ENCODE assay signal across 36 cellular contexts in genomic region chr12:7448099-7448498, GRCh38. TPM values are rescaled to one million over a fixed set of nuclear protein-coding genes. Genes with fewer than 3 reads are reported as not detected.
"Had no signal": no experiment of that assay in that cellular context is flagged by ENCODE, and none has a peak within 500 bp of the region (broad histone marks: within the 10 kb centered on the region; RNA-seq: fewer than 3 reads in every experiment).

No MANE protein-coding gene starts in this region.

- H3K4me3 ChIP-seq: adrenal gland, body of pancreas, breast epithelium had no signal

- DNase-seq: activated B cell treated with CpG ODN at 0.5 μM for 24 hours; activated CD4-positive, alpha-beta memory T cell treated with anti-CD3 and anti-CD28 coated beads for 36 hours; activated CD4-positive, alpha-beta T cell treated with anti-CD3 and anti-CD28 coated beads for 4 hours; activated CD4-positive, alpha-beta T cell treated with anti-CD3 and anti-CD28 coated beads, Interleukin-2, amount 10 ng/mL, durations not matched to agents 24 days and 14 days; activated CD4-positive, alpha-beta T cell treated with anti-CD3 and anti-CD28 coated beads, Interleukin-2, amount 50 U/mL, for 1 hour; activated CD4-positive, alpha-beta T cell treated with anti-CD3 and anti-CD28 coated beads, Interleukin-2, amount 50 U/mL, for 4 hours; activated CD4-positive, CD25-positive, alpha-beta regulatory T cell treated with anti-CD3 and anti-CD28 coated beads, Interleukin-2, amount 50 U/mL, for 72 hours; activated CD8-positive, alpha-beta memory T cell treated with anti-CD3 and anti-CD28 coated beads, Interleukin-2, amount 50 U/mL, for 4 hours; activated CD8-positive, alpha-beta T cell treated with anti-CD3 and anti-CD28 coated beads for 36 hours; activated effector memory CD4-positive, alpha-beta T cell treated with anti-CD3 and anti-CD28 coated beads, Interleukin-2, amount 50 U/mL, for 16 hours; activated gamma-delta T cell treated with Interleukin-2 at 50 U/mL for 16 hours; activated naive CD4-positive, alpha-beta T cell; activated naive CD4-positive, alpha-beta T cell treated with anti-CD3 and anti-CD28 coated beads for 36 hours; activated naive CD4-positive, alpha-beta T cell treated with anti-CD3 and anti-CD28 coated beads, Interleukin-2, amount 50 U/mL, for 16 hours; activated naive CD8-positive, alpha-beta T cell treated with anti-CD3 and anti-CD28 coated beads for 36 hours; activated T-cell treated with anti-CD3 and anti-CD28 coated beads for 4 hours; activated T-cell treated with anti-CD3 and anti-CD28 coated beads, Interleukin-2, amount 50 U/mL, for 1 hour; activated T-cell treated with anti-CD3 and anti-CD28 coated beads, Interleukin-2, amount 50 U/mL, for 4 hours; activated T-cell treated with anti-CD3 and anti-CD28 coated beads, Interleukin-2, amount 50 U/mL, for 72 hours; adrenal gland; amniotic stem cell; aorta; body of pancreas; brain microvascular endothelial cell; central memory CD4-positive, alpha-beta T cell; T-helper 1 cell; T-helper 2 cell; T-helper 9 cell had no signal

- H3K27ac ChIP-seq: adrenal gland, body of pancreas, brain microvascular endothelial cell, breast epithelium, VCaP had no signal

- H3K9me3 ChIP-seq: adrenal gland, body of pancreas, breast epithelium had no signal

- FAIRE-seq: astrocyte, TTC549 had no signal

- H3K27me3 ChIP-seq: adrenal gland, body of pancreas, brain microvascular endothelial cell, breast epithelium had no signal

- ATAC-seq: activated CD8-positive, alpha-beta T cell treated with anti-CD3 and anti-CD28 coated beads for 36 hours; activated naive CD4-positive, alpha-beta T cell treated with anti-CD3 and anti-CD28 coated beads, Interleukin-2, amount 50 U/mL, for 72 hours; activated T-cell treated with anti-CD3 and anti-CD28 coated beads, Interleukin-2, amount 50 U/mL, for 4 hours; activated T-cell treated with anti-CD3 and anti-CD28 coated beads, Interleukin-2, amount 50 U/mL, for 72 hours; activated T-helper 17 cell treated with anti-CD3 and anti-CD28 coated beads, Interleukin-2, amount 50 U/mL, for 72 hours; body of pancreas had no signal

- H3K36me3 ChIP-seq: adrenal gland, brain microvascular endothelial cell, breast epithelium had no signal

- H3K4me1 ChIP-seq: adrenal gland, body of pancreas, breast epithelium had no signal

RNA-seq across cellular contexts. Expression of gene CD163L1, which starts 4.1 kb away (rescaled TPM):
- total RNA-seq: activated CD4-positive, alpha-beta memory T cell treated with anti-CD3 and anti-CD28 coated beads for 36 hours; activated CD4-positive, alpha-beta T cell treated with anti-CD3 and anti-CD28 coated beads, Interleukin-2, amount 10 ng/mL, durations not matched to agents 24 days and 14 days; activated CD8-positive, alpha-beta memory T cell treated with anti-CD3 and anti-CD28 coated beads for 36 hours; activated CD8-positive, alpha-beta T cell treated with anti-CD3 and anti-CD28 coated beads for 36 hours; activated naive CD4-positive, alpha-beta T cell treated with anti-CD3 and anti-CD28 coated beads for 36 hours; activated naive CD4-positive, alpha-beta T cell treated with anti-CD3 and anti-CD28 coated beads, Interleukin-2, amount 50 U/mL, for 72 hours; activated naive CD8-positive, alpha-beta T cell treated with anti-CD3 and anti-CD28 coated beads for 36 hours; activated T-cell treated with anti-CD3 and anti-CD28 coated beads, Interleukin-2, amount 50 U/mL, for 72 hours; activated T-helper 1 cell treated with anti-CD3 and anti-CD28 coated beads, Interleukin-12 subunit alpha, Interleukin-12 subunit beta, Interleukin-2, Interleukin-4 antibody, amounts not matched to agents 30 ng/mL and 10 ng/mL and 1 ng/mL, durations not matched to agents 14 hours and 24 hours and 36 hours; activated T-helper 17 cell treated with anti-CD3 and anti-CD28 coated beads, Interleukin-2, amount 50 U/mL, for 72 hours had no signal

RNA-seq across cellular contexts. Expression of gene CD163, which starts 55.5 kb away (rescaled TPM):
- total RNA-seq: activated CD4-positive, alpha-beta memory T cell treated with anti-CD3 and anti-CD28 coated beads for 36 hours; activated CD4-positive, alpha-beta T cell treated with anti-CD3 and anti-CD28 coated beads, Interleukin-2, amount 10 ng/mL, durations not matched to agents 24 days and 14 days; activated CD8-positive, alpha-beta memory T cell treated with anti-CD3 and anti-CD28 coated beads for 36 hours; activated CD8-positive, alpha-beta T cell treated with anti-CD3 and anti-CD28 coated beads for 36 hours; activated naive CD4-positive, alpha-beta T cell treated with anti-CD3 and anti-CD28 coated beads for 36 hours; activated naive CD4-positive, alpha-beta T cell treated with anti-CD3 and anti-CD28 coated beads, Interleukin-2, amount 50 U/mL, for 72 hours; activated naive CD8-positive, alpha-beta T cell treated with anti-CD3 and anti-CD28 coated beads for 36 hours; activated T-cell treated with anti-CD3 and anti-CD28 coated beads, Interleukin-2, amount 50 U/mL, for 72 hours; activated T-helper 1 cell treated with anti-CD3 and anti-CD28 coated beads, Interleukin-12 subunit alpha, Interleukin-12 subunit beta, Interleukin-2, Interleukin-4 antibody, amounts not matched to agents 30 ng/mL and 10 ng/mL and 1 ng/mL, durations not matched to agents 14 hours and 24 hours and 36 hours; activated T-helper 17 cell treated with anti-CD3 and anti-CD28 coated beads, Interleukin-2, amount 50 U/mL, for 72 hours; astrocyte had no signal
